In genomic region chr9:109831996-109832395, GRCh38 we compare ENCODE assay signal across 28 cellular contexts. TPM values are rescaled to one million over a fixed set of nuclear protein-coding genes. Genes with fewer than 3 reads are reported as not detected.
"Had no signal": no experiment of that assay in that cellular context is flagged by ENCODE, and none has a peak within 500 bp of the region (broad histone marks: within the 10 kb centered on the region; RNA-seq: fewer than 3 reads in every experiment).

No MANE protein-coding gene starts in this region.

- DNase-seq: activated CD4-positive, alpha-beta memory T cell treated with anti-CD3 and anti-CD28 coated beads, Interleukin-2, amount 10 ng/mL, durations not matched to agents 7 days and 5 days; activated CD4-positive, alpha-beta T cell treated with anti-CD3 and anti-CD28 coated beads for 1 hour; activated CD4-positive, alpha-beta T cell treated with anti-CD3 and anti-CD28 coated beads, Interleukin-2, amount 10 ng/mL, durations not matched to agents 7 days and 5 days; activated CD8-positive, alpha-beta memory T cell treated with anti-CD3 and anti-CD28 coated beads, Interleukin-2, amount 50 U/mL, for 48 hours; activated gamma-delta T cell; activated naive CD4-positive, alpha-beta T cell treated with anti-CD3 and anti-CD28 coated beads, Interleukin-2, amount 10 ng/mL, durations not matched to agents 7 days and 5 days; activated naive CD8-positive, alpha-beta T cell treated with anti-CD3 and anti-CD28 coated beads, Interleukin-2, amount 10 ng/mL, durations not matched to agents 7 days and 5 days; activated T-cell treated with anti-CD3 and anti-CD28 coated beads, Interleukin-2, amount 50 U/mL, for 24 hours; amniotic stem cell; brain microvascular endothelial cell; caudate nucleus; foreskin melanocyte; hippocampal formation; kidney; mucosa of descending colon; ovary; spleen; stimulated activated naive CD8-positive, alpha-beta T cell treated with anti-CD3 and anti-CD28 coated beads, Interleukin-15, Interleukin-2, amounts not matched to agents 100 U/mL and 50 U/mL, for 24 hours; T-helper 17 cell; T1000; trophoblast cell had no signal

- H3K27me3 ChIP-seq: brain microvascular endothelial cell, ovary had no signal

- H3K27ac Mint-ChIP-seq: activated CD4-positive, alpha-beta memory T cell treated with anti-CD3 and anti-CD28 coated beads, Interleukin-2, amount 10 ng/mL, durations not matched to agents 7 days and 5 days; activated CD4-positive, alpha-beta T cell treated with anti-CD3 and anti-CD28 coated beads, Interleukin-2, amount 10 ng/mL, durations not matched to agents 7 days and 5 days; activated naive CD4-positive, alpha-beta T cell treated with anti-CD3 and anti-CD28 coated beads, Interleukin-2, amount 10 ng/mL, durations not matched to agents 7 days and 5 days; activated naive CD8-positive, alpha-beta T cell treated with anti-CD3 and anti-CD28 coated beads, Interleukin-2, amount 10 ng/mL, durations not matched to agents 7 days and 5 days; activated T-cell treated with anti-CD3 and anti-CD28 coated beads, Interleukin-2, amount 50 U/mL, for 24 hours; nephron; progenitor cell of endocrine pancreas; T-helper 17 cell; WTC11 had no signal

- H3K4me1 Mint-ChIP-seq: activated CD4-positive, alpha-beta memory T cell treated with anti-CD3 and anti-CD28 coated beads, Interleukin-2, amount 10 ng/mL, durations not matched to agents 7 days and 5 days; activated CD4-positive, alpha-beta T cell treated with anti-CD3 and anti-CD28 coated beads, Interleukin-2, amount 10 ng/mL, durations not matched to agents 7 days and 5 days; activated naive CD4-positive, alpha-beta T cell treated with anti-CD3 and anti-CD28 coated beads, Interleukin-2, amount 10 ng/mL, durations not matched to agents 7 days and 5 days; activated naive CD8-positive, alpha-beta T cell treated with anti-CD3 and anti-CD28 coated beads, Interleukin-2, amount 10 ng/mL, durations not matched to agents 7 days and 5 days; T-helper 17 cell; WTC11 had no signal

- H3K36me3 ChIP-seq: brain microvascular endothelial cell, neutrophil, ovary, spleen, thoracic aorta had no signal

- ATAC-seq: esophagus mucosa; mucosa of descending colon; stimulated activated naive CD8-positive, alpha-beta T cell treated with anti-CD3 and anti-CD28 coated beads, Interleukin-15, Interleukin-2, amounts not matched to agents 100 U/mL and 50 U/mL, for 24 hours; T-helper 17 cell; WTC11 had no signal

- H3K36me3 Mint-ChIP-seq: activated naive CD4-positive, alpha-beta T cell treated with anti-CD3 and anti-CD28 coated beads, Interleukin-2, amount 10 ng/mL, durations not matched to agents 7 days and 5 days; activated naive CD8-positive, alpha-beta T cell treated with anti-CD3 and anti-CD28 coated beads, Interleukin-2, amount 10 ng/mL, durations not matched to agents 7 days and 5 days had no signal

- H3K4me1 ChIP-seq: spleen had no signal

- H3K9me3 Mint-ChIP-seq: activated CD4-positive, alpha-beta memory T cell treated with anti-CD3 and anti-CD28 coated beads, Interleukin-2, amount 10 ng/mL, durations not matched to agents 7 days and 5 days; activated CD4-positive, alpha-beta T cell treated with anti-CD3 and anti-CD28 coated beads, Interleukin-2, amount 10 ng/mL, durations not matched to agents 7 days and 5 days; activated naive CD4-positive, alpha-beta T cell treated with anti-CD3 and anti-CD28 coated beads, Interleukin-2, amount 10 ng/mL, durations not matched to agents 7 days and 5 days; activated T-cell treated with anti-CD3 and anti-CD28 coated beads, Interleukin-2, amount 50 U/mL, for 24 hours had no signal

- H3K4me3 Mint-ChIP-seq: activated CD4-positive, alpha-beta memory T cell treated with anti-CD3 and anti-CD28 coated beads, Interleukin-2, amount 10 ng/mL, durations not matched to agents 7 days and 5 days; activated CD4-positive, alpha-beta T cell treated with anti-CD3 and anti-CD28 coated beads, Interleukin-2, amount 10 ng/mL, durations not matched to agents 7 days and 5 days; activated naive CD4-positive, alpha-beta T cell treated with anti-CD3 and anti-CD28 coated beads, Interleukin-2, amount 10 ng/mL, durations not matched to agents 7 days and 5 days; activated naive CD8-positive, alpha-beta T cell treated with anti-CD3 and anti-CD28 coated beads, Interleukin-2, amount 10 ng/mL, durations not matched to agents 7 days and 5 days; activated T-cell treated with anti-CD3 and anti-CD28 coated beads, Interleukin-2, amount 50 U/mL, for 24 hours; nephron; T-helper 17 cell; WTC11 had no signal

- H3K27ac ChIP-seq: brain microvascular endothelial cell, neutrophil, ovary, spleen, thoracic aorta had no signal

- H3K9me3 ChIP-seq: mucosa of descending colon, neutrophil, ovary had no signal

- H3K4me3 ChIP-seq: mucosa of descending colon, ovary, spleen, thoracic aorta had no signal

RNA-seq across cellular contexts. Expression of gene PALM2AKAP2, which starts 52.0 kb away (rescaled TPM):
- total RNA-seq: activated CD4-positive, alpha-beta memory T cell treated with anti-CD3 and anti-CD28 coated beads, Interleukin-2, amount 10 ng/mL, durations not matched to agents 7 days and 5 days; activated naive CD8-positive, alpha-beta T cell treated with anti-CD3 and anti-CD28 coated beads, Interleukin-2, amount 10 ng/mL, durations not matched to agents 7 days and 5 days; endothelial cell of umbilical vein; T-helper 17 cell had no signal
